9 cellular contexts compared by ENCODE assay signal in genomic region chr4:173528378-173529321, GRCh38. TPM values are rescaled to one million over a fixed set of nuclear protein-coding genes. Genes with fewer than 3 reads are reported as not detected.
DNase-seq lines count a peak whose midpoint lies in the region; ATAC-seq, FAIRE-seq and TF ChIP-seq lines count a peak whose summit lies in the region.
"Had no signal": no experiment of that assay in that cellular context is flagged by ENCODE, and none has a peak within 500 bp of the region (broad histone marks: within the 10 kb centered on the region; RNA-seq: fewer than 3 reads in every experiment).

No MANE protein-coding gene starts in this region.

- H3K36me3 Mint-ChIP-seq in HFFc6 (ENCODE audit: low read depth): peaks cover 23% of the 10 kb centered on the region; the same call in 1 of the 2 replicates

- CTCF ChIA-PET in AG04450 (lab: Charles Lee) (interaction anchor here (0.9 to 1.2 kb wide), 2 partner anchors 462 to 592 kb away, joined by 3 to 4 read pairs; no protein-coding TSS in a partner anchor), K562 (lab: Yijun Ruan, JAX; ENCODE audit: low intra/inter-chr PET ratio) (interaction anchor here (0.7 kb wide), 1 partner anchor 624 kb away, joined by 4 read pairs; no protein-coding TSS in a partner anchor)

- peaks cover 89% of the 10 kb centered on the region for H3K27me3 ChIP-seq in AG04450 (ENCODE audit: control insufficient read depth, insufficient read depth, low read length)
- H3K27me3 ChIP-seq in K562 (ENCODE audit: control insufficient read depth in 2 of 2, insufficient read depth in 2 of 2, low read length in 2 of 2): no peaks in the 10 kb centered on the region
- peaks cover 65 to 75% of the 10 kb centered on the region in 2 donors for H3K27me3 ChIP-seq in mucosa of rectum (ENCODE audit: control insufficient read depth in 2 of 2, insufficient read depth in 2 of 2, low read length in 2 of 2)

- ATAC-seq in K562: peak; percentile 26
- no peak for ATAC-seq in HG02623 (IDR thresholded peaks at IDR 0.05; ENCODE audit: unreplicated experiment)
- ATAC-seq in GM19035 (IDR thresholded peaks at IDR 0.05; ENCODE audit: unreplicated experiment): no peak

- peak overlapping the region; percentile 59 for H2AFZ ChIP-seq in K562 (ENCODE audit: low read depth, low read length)

- DNase-seq in AG04450 (ENCODE audit: low read depth, low spot score) (no peak), HFFc6 (no peak), K562 (ENCODE audit: extremely low read depth in 1 of 4, low spot score in 3 of 4) (peak in 3 of 4 experiments; percentile 44 to 49 (median 45)), C1 segment of cervical spinal cord (lab: John Stamatoyannopoulos, UW) (no peak), mucosa of gallbladder (ENCODE audit: low spot score) (no peak)

- peak overlapping the region; percentile 78 for H3K4me2 ChIP-seq in K562 (ENCODE audit: insufficient read depth, low read length)

- WGBS in K562 (ENCODE audit: insufficient coverage, low coverage, missing lambda C conversion rate): 30% methylated on average over 41 of the region's 75 CpGs

- peaks cover 8% of the 10 kb centered on the region for H3K9me3 Mint-ChIP-seq in HFFc6

- BruUV-seq in K562 (replicated peaks; lab: Mats Ljungman, UMichigan): TSS peak; percentile 34

- no peak for FAIRE-seq in K562 (lab: Jason Lieb, UNC)

- H3K79me2 ChIP-seq in K562 (ENCODE audit: control insufficient read depth, insufficient read depth, low read length): peaks cover 35% of the 10 kb centered on the region

- no peak for TF ChIP-seq POLR2A in K562 (conservative IDR thresholded peaks at IDR 0.05)

- H3K27ac Mint-ChIP-seq in HFFc6: peak overlapping the region; percentile 72; the same call in 1 of the 2 replicates

- H3K9ac ChIP-seq in K562 (ENCODE audit: insufficient read depth in 1 of 2, low read depth in 2 of 2, low read length in 2 of 2): peak overlapping the region; percentile 61 to 88
- H3K9ac ChIP-seq in mucosa of rectum (ENCODE audit: low read depth in 1 of 2, low read length in 2 of 2): peak overlapping the region; percentile 47 to 50

- H3K4me1 Mint-ChIP-seq in HFFc6 (ENCODE audit: low read depth): peaks cover 9% of the 10 kb centered on the region

- in situ Hi-C loops in K562 (cut with MboI): no loop called here

- H3K27me3 Mint-ChIP-seq in HFFc6 (ENCODE audit: insufficient read depth): peaks cover 18% of the 10 kb centered on the region

- peak overlapping the region; percentile 84 for H3K4me3 Mint-ChIP-seq in HFFc6

- no peaks in the 10 kb centered on the region for H4K20me1 ChIP-seq in K562 (replicated peaks; ENCODE audit: control insufficient read depth, insufficient read depth, low read length)

- H3K4me3 ChIP-seq in AG04450 (ENCODE audit: low read depth, low read length) (peak overlapping the region; percentile 49), K562 (peak overlapping the region; percentile 51), mucosa of rectum (ENCODE audit: low read length in 2 of 2) (peak overlapping the region; percentile 32 to 67)

- no peak for TF ChIP-seq EP300 in K562 (IDR thresholded peaks at IDR 0.05; ENCODE audit: low read length)

- POLR2A ChIA-PET in AG04450 (lab: Yijun Ruan, JAX): no interaction called here
- POLR2A ChIA-PET in K562 (lab: Yijun Ruan, JAX): interaction anchor here (0.6 kb wide), 1 partner anchor 279 kb away, joined by 3 read pairs; no protein-coding TSS in a partner anchor

- no peaks in the 10 kb centered on the region for H3K9me1 ChIP-seq in K562 (ENCODE audit: control insufficient read depth, insufficient read depth, low read length)

- H3K27ac ChIP-seq in AG04450 (ENCODE audit: low read depth, low read length) (no peak overlapping the region), K562 (ENCODE audit: extremely low read depth, low read depth, low read length) (peak overlapping the region; percentile 60), mucosa of rectum (ENCODE audit: low read depth in 2 of 2, low read length in 2 of 2) (peak overlapping the region; percentile 52 to 69)

- peaks cover 0 to 32% of the 10 kb centered on the region in 2 experiments; a peak in 4 of 5 replicates for H3K4me1 ChIP-seq in K562 (replicated peaks in 1 of 2; ENCODE audit: control insufficient read depth in 2 of 2, insufficient read depth in 2 of 2, low read length in 2 of 2)
- no peaks in the 10 kb centered on the region for H3K4me1 ChIP-seq in mucosa of rectum (ENCODE audit: control insufficient read depth in 2 of 2, insufficient read depth in 2 of 2, low read length in 2 of 2)

- H3K36me3 ChIP-seq in K562 (ENCODE audit: control insufficient read depth, insufficient read depth, low read length) (no peaks in the 10 kb centered on the region), mucosa of rectum (ENCODE audit: control insufficient read depth in 2 of 2, insufficient read depth in 2 of 2, low read length in 2 of 2) (no peaks in the 10 kb centered on the region)

- H3K9me3 ChIP-seq in AG04450 (ENCODE audit: control insufficient read depth, insufficient read depth, low read length) (peaks cover 33% of the 10 kb centered on the region), K562 (replicated peaks; ENCODE audit: control insufficient read depth, insufficient read depth, low read depth, low read length) (peaks cover under 1% of the 10 kb centered on the region), mucosa of rectum (ENCODE audit: control insufficient read depth in 2 of 2, low read length in 2 of 2) (peaks cover 0 to 3% of the 10 kb centered on the region in 2 donors)

- TF ChIP-seq RAD21 in K562 (CRISPR knock-in tag; conservative IDR thresholded peaks at IDR 0.05 in 1 of 2, IDR thresholded peaks at IDR 0.05 in 1 of 2): no peak

- intact Hi-C loops in K562 (cut with micrococcal nuclease): loop anchor here (5.0 kb wide), 1 partner anchor 59 kb away; no protein-coding TSS in a partner anchor

- no peak for TF ChIP-seq CTCF in AG04450 (IDR thresholded peaks at IDR 0.05; ENCODE audit: low read depth, low read length)
- no peak for TF ChIP-seq CTCF in HFFc6 (IDR thresholded peaks at IDR 0.05)
- TF ChIP-seq CTCF in K562 (IDR thresholded peaks at IDR 0.05 in 2 of 3, conservative IDR thresholded peaks at IDR 0.05 in 1 of 3; ENCODE audit: insufficient read depth in 2 of 3, low read depth in 1 of 3, low read length in 3 of 3): no peak

TF ChIP-seq in K562, 482 proteins besides CTCF, POLR2A, EP300 and RAD21:
- TF ChIP-seq ZKSCAN1 (IDR thresholded peaks at IDR 0.05; ENCODE audit: low read depth, low read length): no peak
- TF ChIP-seq RBFOX2 (IDR thresholded peaks at IDR 0.05; ENCODE audit: low read depth, low read length): peak; percentile 64
- peak; percentile 28; the same call in 1 of the 2 replicates for TF ChIP-seq CTBP1 (IDR thresholded peaks at IDR 0.05; ENCODE audit: borderline replicate concordance)
- peak; percentile 34; the same call in 1 of the 2 replicates for TF ChIP-seq POLR2G (IDR thresholded peaks at IDR 0.05; ENCODE audit: low read depth, low read length)
- no peak for TF ChIP-seq ZKSCAN3 (CRISPR knock-in tag; IDR thresholded peaks at IDR 0.05)

RNA-seq across cellular contexts. Expression of gene HAND2, which starts 1.4 kb away (rescaled TPM):
- polyA plus RNA-seq in AG04450 (2011; rRNA removed) (2.2 and 2.4 TPM in 2 replicates), K562 (2011; rRNA removed) (0.58 and 2.6 TPM in 2 replicates), K562 (2014; fragmentation: Illumina TruSeq; extraction: Trizol) (4.9 and 6.4 TPM in 2 replicates), K562 (2014; fragmentation: Nextera tagmentation; extraction: Ambion mirVana) (1 to 10 TPM; 1.7 to 2.0 TPM), K562 (2014; rRNA removed) (4.9 and 6.6 TPM in 2 replicates)
- polyA minus RNA-seq in AG04450 (2011; rRNA and poly(A)+ RNA removed): 1.9 and 2.4 TPM in 2 replicates
- total RNA-seq in HFFc6 (2021; fragmentation: NEBNext Ultra II Directional; extraction: Animal tissue kit (Norgen Biotek cat#: 25700)): 1 to 10 TPM in 2 of 6 experiments, under 1 TPM in 4; 0.35 to 3.7 (median 0.51) TPM
- 15.5 and 17.1 TPM in 2 replicates for total RNA-seq in K562 (2011; cell fraction: chromatin; rRNA removed; ENCODE audit: low replicate concordance)
- total RNA-seq in K562 (2011; cell fraction: nucleolus; rRNA removed): 13.2 and 15.0 TPM in 2 replicates
- 12.4 and 14.3 TPM in 2 replicates for total RNA-seq in K562 (2011; cell fraction: nucleoplasm; rRNA removed)
- total RNA-seq in K562 (2014; rRNA removed) (11.8 and 12.8 TPM in 2 replicates), K562 (2014; rRNA removed; fragmentation: Illumina TruSeq; extraction: Trizol) (3.0 and 3.3 TPM in 2 replicates), K562 (2015; rRNA removed; fragmentation: Illumina TruSeq; extraction: Trizol) (4.2 and 5.6 TPM in 2 replicates), K562 (2021) (6.0 and 6.6 TPM in 2 replicates), mucosa of gallbladder (104 TPM)
- 0.43 and 1.7 TPM in 2 replicates for polyA plus RNA-seq in K562 (2011; cell fraction: cytosol; rRNA removed)
- 0.94 and 6.5 TPM in 2 replicates for polyA plus RNA-seq in K562 (2011; cell fraction: nucleus; rRNA removed)
- polyA plus RNA-seq in K562 (2012): 4.1 and 4.4 TPM in 2 replicates
- polyA minus RNA-seq in K562 (2011; rRNA and poly(A)+ RNA removed): 0.30 and 2.8 TPM in 2 replicates
- polyA minus RNA-seq in K562 (2011; cell fraction: cytosol; rRNA and poly(A)+ RNA removed): 2.8 TPM in 1 of 2 replicates, not detected in the other
- polyA minus RNA-seq in K562 (2011; cell fraction: nucleus; rRNA and poly(A)+ RNA removed): 1.3 and 3.5 TPM in 2 replicates
- total RNA-seq: epithelial cell of proximal tubule had no signal

Comparison
In these comparisons a context has a peak if more than half of its experiments do, and no peak if none do; other contexts are left out.
1. DNase-seq: peak in K562 (3 of 4); none in AG04450 (single experiment), HFFc6 (single experiment), C1 segment of cervical spinal cord (0 of 14) and mucosa of gallbladder (single experiment).
2. Peak in every context shown above with its lines, with median percentiles within 50 percentile points of each other: H3K4me3 ChIP-seq.